ENCODE assay signal across 11 cellular contexts in genomic region chr3:43632269-43632733, GRCh38. TPM values are rescaled to one million over a fixed set of nuclear protein-coding genes. Genes with fewer than 3 reads are reported as not detected.
A peak's percentile ranks its signal among the peaks of the same experiment; 100 is the strongest.
DNase-seq lines count a peak whose midpoint lies in the region; ATAC-seq, FAIRE-seq and TF ChIP-seq lines count a peak whose summit lies in the region.
"Had no signal": no experiment of that assay in that cellular context is flagged by ENCODE, and none has a peak within 500 bp of the region (broad histone marks: within the 10 kb centered on the region; RNA-seq: fewer than 3 reads in every experiment).

No MANE protein-coding gene starts in this region.

- peaks cover 3% of the 10 kb centered on the region for H3K36me3 Mint-ChIP-seq in activated CD4-positive, alpha-beta T cell treated with anti-CD3 and anti-CD28 coated beads, Interleukin-2, amount 10 ng/mL, durations not matched to agents 24 days and 14 days (ENCODE audit: low read depth)
- H3K36me3 Mint-ChIP-seq in WTC11 (peaks cover 18% of the 10 kb centered on the region), osteocyte (ENCODE audit: unreplicated experiment) (no peaks in the 10 kb centered on the region)
- H3K36me3 Mint-ChIP-seq in activated CD4-positive, alpha-beta T cell treated with anti-CD3 and anti-CD28 coated beads for 36 hours (ENCODE audit: low read depth), result peaks cover 4% of the 10 kb centered on the region

- DNase-seq in activated CD4-positive, alpha-beta T cell treated with anti-CD3 and anti-CD28 coated beads, Interleukin-2, amount 10 ng/mL, durations not matched to agents 24 days and 14 days, result peak; percentile 33
- no peak for DNase-seq in activated CD4-positive, alpha-beta T cell treated with anti-CD3 and anti-CD28 coated beads for 48 hours
- DNase-seq in WTC11 (ENCODE audit: low spot score) (no peak), foreskin melanocyte (peak; percentile 65), urothelium cell line (ENCODE audit: low spot score) (peak; percentile 48), osteocyte (ENCODE audit: extremely low spot score, unreplicated experiment) (no peak), NCI-H1092 treated with DMSO at 0.1 percent for 48 hours (lab: John Stamatoyannopoulos, UW) (no peak)
- DNase-seq in activated CD4-positive, alpha-beta T cell treated with anti-CD3 and anti-CD28 coated beads for 36 hours, result no peak
- DNase-seq: activated naive CD8-positive, alpha-beta T cell treated with anti-CD3 and anti-CD28 coated beads, Interleukin-2, amount 10 ng/mL, durations not matched to agents 7 days and 5 days; NCI-H69; right lobe of liver had no signal

- TF ChIP-seq CTCF in WTC11 (IDR thresholded peaks at IDR 0.05) (no peak), osteocyte (IDR thresholded peaks at IDR 0.05) (no peak)

- POLR2A ChIA-PET in WTC11 (lab: Charles Lee), result no interaction called here
- POLR2A ChIA-PET in activated CD4-positive, alpha-beta T cell treated with anti-CD3 and anti-CD28 coated beads for 36 hours (lab: Charles Lee), result no interaction called here

- peaks cover 11% of the 10 kb centered on the region for H3K4me1 Mint-ChIP-seq in activated CD4-positive, alpha-beta T cell treated with anti-CD3 and anti-CD28 coated beads, Interleukin-2, amount 10 ng/mL, durations not matched to agents 24 days and 14 days
- no peaks in the 10 kb centered on the region for H3K4me1 Mint-ChIP-seq in WTC11
- H3K4me1 Mint-ChIP-seq in activated CD4-positive, alpha-beta T cell treated with anti-CD3 and anti-CD28 coated beads for 36 hours, result peaks cover 11% of the 10 kb centered on the region
- no peaks in the 10 kb centered on the region for H3K4me1 Mint-ChIP-seq in osteocyte (ENCODE audit: unreplicated experiment)

- no peak overlapping the region for H3K27ac Mint-ChIP-seq in activated CD4-positive, alpha-beta T cell treated with anti-CD3 and anti-CD28 coated beads, Interleukin-2, amount 10 ng/mL, durations not matched to agents 24 days and 14 days
- H3K27ac Mint-ChIP-seq in WTC11, result no peak overlapping the region
- no peak overlapping the region for H3K27ac Mint-ChIP-seq in activated CD4-positive, alpha-beta T cell treated with anti-CD3 and anti-CD28 coated beads for 36 hours
- H3K27ac Mint-ChIP-seq in osteocyte (ENCODE audit: unreplicated experiment), result no peak overlapping the region
- H3K27ac Mint-ChIP-seq: activated naive CD8-positive, alpha-beta T cell treated with anti-CD3 and anti-CD28 coated beads, Interleukin-2, amount 10 ng/mL, durations not matched to agents 7 days and 5 days had no signal

- peaks cover 16% of the 10 kb centered on the region for H3K27me3 Mint-ChIP-seq in activated CD4-positive, alpha-beta T cell treated with anti-CD3 and anti-CD28 coated beads, Interleukin-2, amount 10 ng/mL, durations not matched to agents 24 days and 14 days
- H3K27me3 Mint-ChIP-seq in WTC11 (ENCODE audit: low read depth) (no peaks in the 10 kb centered on the region), osteocyte (ENCODE audit: unreplicated experiment) (no peaks in the 10 kb centered on the region)
- peaks cover 6% of the 10 kb centered on the region for H3K27me3 Mint-ChIP-seq in activated CD4-positive, alpha-beta T cell treated with anti-CD3 and anti-CD28 coated beads for 36 hours

- H3K9me3 Mint-ChIP-seq in activated CD4-positive, alpha-beta T cell treated with anti-CD3 and anti-CD28 coated beads, Interleukin-2, amount 10 ng/mL, durations not matched to agents 24 days and 14 days, result peaks cover 7% of the 10 kb centered on the region
- H3K9me3 Mint-ChIP-seq in WTC11, result peaks cover 33% of the 10 kb centered on the region
- H3K9me3 Mint-ChIP-seq in activated CD4-positive, alpha-beta T cell treated with anti-CD3 and anti-CD28 coated beads for 36 hours (ENCODE audit: low read depth), result no peaks in the 10 kb centered on the region
- peaks cover 4% of the 10 kb centered on the region for H3K9me3 Mint-ChIP-seq in osteocyte (ENCODE audit: unreplicated experiment)

- intact Hi-C loops in activated CD4-positive, alpha-beta T cell treated with anti-CD3 and anti-CD28 coated beads, Interleukin-2, amount 10 ng/mL, durations not matched to agents 24 days and 14 days (cut with micrococcal nuclease), result no loop called here
- intact Hi-C loops in activated CD4-positive, alpha-beta T cell treated with anti-CD3 and anti-CD28 coated beads for 36 hours (cut with DNase I, micrococcal nuclease), result no loop called here

- peak; percentile 47; the same call in 1 of the 2 replicates for ATAC-seq in WTC11
- no peak for ATAC-seq in activated CD4-positive, alpha-beta T cell treated with anti-CD3 and anti-CD28 coated beads for 36 hours

- CTCF ChIA-PET in WTC11 (lab: Charles Lee), result interaction anchor here (1.1 kb wide), 1 partner anchor 9 kb away, joined by 3 read pairs; no protein-coding TSS in a partner anchor
- CTCF ChIA-PET in activated CD4-positive, alpha-beta T cell treated with anti-CD3 and anti-CD28 coated beads for 36 hours (lab: Charles Lee), result no interaction called here

- H3K4me3 Mint-ChIP-seq in activated CD4-positive, alpha-beta T cell treated with anti-CD3 and anti-CD28 coated beads, Interleukin-2, amount 10 ng/mL, durations not matched to agents 24 days and 14 days, result no peak overlapping the region
- H3K4me3 Mint-ChIP-seq in WTC11, result no peak overlapping the region
- H3K4me3 Mint-ChIP-seq in activated CD4-positive, alpha-beta T cell treated with anti-CD3 and anti-CD28 coated beads for 36 hours, result no peak overlapping the region
- no peak overlapping the region for H3K4me3 Mint-ChIP-seq in osteocyte (ENCODE audit: unreplicated experiment)
- H3K4me3 Mint-ChIP-seq: activated naive CD8-positive, alpha-beta T cell treated with anti-CD3 and anti-CD28 coated beads, Interleukin-2, amount 10 ng/mL, durations not matched to agents 7 days and 5 days had no signal

- no peak for FAIRE-seq in urothelium cell line (lab: Jason Lieb, UNC)

TF ChIP-seq in WTC11, 78 proteins besides CTCF, POLR2A, EP300 and RAD21:
- TF ChIP-seq STAT6 (CRISPR knock-in tag; conservative IDR thresholded peaks at IDR 0.05; ENCODE audit: low read depth) (no peak), SMAD4 (CRISPR knock-in tag; IDR thresholded peaks at IDR 0.05) (no peak), FOXK1 (CRISPR knock-in tag; IDR thresholded peaks at IDR 0.05) (no peak), GRHL2 (CRISPR knock-in tag; IDR thresholded peaks at IDR 0.05; ENCODE audit: insufficient replicate concordance, severe bottlenecking) (no peak)

RNA-seq across cellular contexts. Expression of gene ANO10, which starts 10.5 kb away (rescaled TPM):
- total RNA-seq in activated CD4-positive, alpha-beta T cell treated with anti-CD3 and anti-CD28 coated beads, Interleukin-2, amount 10 ng/mL, durations not matched to agents 24 days and 14 days, result 3.5 and 6.0 TPM in 2 replicates
- total RNA-seq in WTC11 (2021) (35.1 to 38.1 TPM (median 36.6 TPM) in 3 replicates), osteocyte (32.8 and 33.9 TPM in 2 replicates)
- 1 to 10 TPM; 6.9 to 9.4 TPM for total RNA-seq in activated CD4-positive, alpha-beta T cell treated with anti-CD3 and anti-CD28 coated beads for 36 hours

RNA-seq across cellular contexts. Expression of gene ABHD5, which starts 58.4 kb away (rescaled TPM):
- total RNA-seq in activated CD4-positive, alpha-beta T cell treated with anti-CD3 and anti-CD28 coated beads, Interleukin-2, amount 10 ng/mL, durations not matched to agents 24 days and 14 days, result 19.0 and 19.5 TPM in 2 replicates
- total RNA-seq in WTC11 (2021) (9.5 to 11.3 TPM (median 10.9 TPM) in 3 replicates), osteocyte (10.2 and 14.1 TPM in 2 replicates)
- 1 to 10 TPM; 8.6 to 9.8 TPM for total RNA-seq in activated CD4-positive, alpha-beta T cell treated with anti-CD3 and anti-CD28 coated beads for 36 hours

Comparison
In these comparisons a context has a peak if more than half of its experiments do, and no peak if none do; other contexts are left out.
1. DNase-seq: peak in activated CD4-positive, alpha-beta T cell treated with anti-CD3 and anti-CD28 coated beads, Interleukin-2, amount 10 ng/mL, durations not matched to agents 24 days and 14 days (single experiment), foreskin melanocyte (single experiment) and urothelium cell line (single experiment); none in activated CD4-positive, alpha-beta T cell treated with anti-CD3 and anti-CD28 coated beads for 48 hours (single experiment), WTC11 (single experiment), activated CD4-positive, alpha-beta T cell treated with anti-CD3 and anti-CD28 coated beads for 36 hours (single experiment), osteocyte (single experiment) and NCI-H1092 treated with DMSO at 0.1 percent for 48 hours (single experiment).